8 cellular contexts compared by ENCODE assay signal in genomic region chr17:48441231-48441711, GRCh38. TPM values are rescaled to one million over a fixed set of nuclear protein-coding genes. Genes with fewer than 3 reads are reported as not detected.
DNase-seq lines count a peak whose midpoint lies in the region; ATAC-seq and TF ChIP-seq lines count a peak whose summit lies in the region.

No MANE protein-coding gene starts in this region.

- TF ChIP-seq EP300 in tibial nerve (IDR thresholded peaks at IDR 0.05) = no peak

- H3K27me3 ChIP-seq in tibial nerve = peaks cover 0 to 39% of the 10 kb centered on the region in 2 donors

- peak; percentile 24 for DNase-seq in KG1 (lab: John Stamatoyannopoulos, UW)
- DNase-seq in effector CD4-positive, alpha-beta T cell = peak; percentile 45
- no peak for DNase-seq in NCI-H526 treated with DMSO at 0.1 percent for 48 hours (lab: John Stamatoyannopoulos, UW)
- DNase-seq in tibial nerve (ENCODE audit: low spot score in 2 of 2) = no peak
- no peak for DNase-seq in Right ventricle myocardium superior
- DNase-seq in medulla oblongata (ENCODE audit: extremely low spot score) = no peak

- H3K4me3 ChIP-seq in tibial nerve = no peak overlapping the region

- no peaks in the 10 kb centered on the region for H3K9me3 ChIP-seq in tibial nerve

- H3K27ac ChIP-seq in tibial nerve = peak overlapping the region in 1 of 4 donors; percentile 40

- no peak for TF ChIP-seq POLR2A in GM18505 (IDR thresholded peaks at IDR 0.05; ENCODE audit: borderline replicate concordance, extremely low read depth, insufficient read depth, insufficient read length)
- TF ChIP-seq POLR2A in tibial nerve (IDR thresholded peaks at IDR 0.05) = no peak

- 65 to 74% methylated on average over 1 of the region's 1 CpG for WGBS in tibial nerve, 2 donors

- intact Hi-C loops in Right ventricle myocardium superior (cut with DNase I) = no loop called here

- ATAC-seq in GM18505 (IDR thresholded peaks at IDR 0.05; ENCODE audit: unreplicated experiment) (peak; percentile 60), GM21423 (IDR thresholded peaks at IDR 0.05; ENCODE audit: unreplicated experiment) (peak; percentile 64), Right ventricle myocardium superior (ENCODE audit: poor library complexity) (no peak)

- no peaks in the 10 kb centered on the region for H3K36me3 ChIP-seq in tibial nerve

- peaks cover 0 to 8% (median 0%) of the 10 kb centered on the region in 4 donors for H3K4me1 ChIP-seq in tibial nerve

- TF ChIP-seq CTCF in tibial nerve (IDR thresholded peaks at IDR 0.05) = no peak

RNA-seq across cellular contexts. Expression of gene SKAP1, which starts 11.3 kb away (rescaled TPM):
- total RNA-seq in tibial nerve = 1 to 10 TPM in 3 of 4 donors, under 1 TPM in 1; 0.59 to 2.0 (median 1.3) TPM
- total RNA-seq in Right ventricle myocardium superior = 0.70 TPM

Comparison
In these comparisons a context has a peak if more than half of its experiments do, and no peak if none do; other contexts are left out.
1. DNase-seq: peak in KG1 (single experiment) and effector CD4-positive, alpha-beta T cell (single experiment); none in NCI-H526 treated with DMSO at 0.1 percent for 48 hours (single experiment), tibial nerve (0 of 2), Right ventricle myocardium superior (single experiment) and medulla oblongata (single experiment).